ENCODE assay signal across 1 cellular context in the genomic region with DNA sequence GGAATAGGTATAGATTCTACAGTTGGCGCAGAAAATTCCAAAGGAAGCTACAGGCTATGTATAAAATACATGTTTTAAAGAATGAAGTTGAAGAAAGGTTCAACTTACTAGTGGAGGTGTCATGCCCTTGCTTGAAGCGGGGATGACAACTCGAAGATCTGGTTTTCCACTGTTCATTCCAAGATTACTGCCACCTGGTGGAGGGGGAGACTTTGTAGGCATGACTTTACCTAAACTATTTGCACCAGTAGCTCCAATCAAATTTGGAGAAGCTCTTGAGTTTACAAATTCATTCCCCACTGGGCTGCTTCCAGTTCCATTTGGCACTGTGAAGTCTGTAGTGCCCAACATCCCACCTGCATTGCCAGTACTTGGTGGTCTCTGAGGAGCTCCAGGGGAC.
TF ChIP-seq lines count a peak whose summit lies in the region.

No MANE protein-coding gene starts in this region.

TF ChIP-seq in GM23338, 12 proteins besides CTCF, POLR2A, EP300 and RAD21 (continued from another document):
- TF ChIP-seq NANOG (IDR thresholded peaks at IDR 0.05; ENCODE audit: borderline replicate concordance) (no peak), JUNB (IDR thresholded peaks at IDR 0.05; ENCODE audit: unreplicated experiment) (no peak), EZH2 (IDR thresholded peaks at IDR 0.05; ENCODE audit: low read depth, unreplicated experiment) (no peak), ZNF114 (CRISPR knock-in tag; IDR thresholded peaks at IDR 0.05) (no peak), POLR2AphosphoS5 (IDR thresholded peaks at IDR 0.05; ENCODE audit: low read depth) (no peak), ZNF331 (CRISPR knock-in tag; IDR thresholded peaks at IDR 0.05; ENCODE audit: low read depth) (no peak), EZH2phosphoT487 (IDR thresholded peaks at IDR 0.05; ENCODE audit: unreplicated experiment) (no peak)
